10 cellular contexts compared by ENCODE assay signal in the genomic region with DNA sequence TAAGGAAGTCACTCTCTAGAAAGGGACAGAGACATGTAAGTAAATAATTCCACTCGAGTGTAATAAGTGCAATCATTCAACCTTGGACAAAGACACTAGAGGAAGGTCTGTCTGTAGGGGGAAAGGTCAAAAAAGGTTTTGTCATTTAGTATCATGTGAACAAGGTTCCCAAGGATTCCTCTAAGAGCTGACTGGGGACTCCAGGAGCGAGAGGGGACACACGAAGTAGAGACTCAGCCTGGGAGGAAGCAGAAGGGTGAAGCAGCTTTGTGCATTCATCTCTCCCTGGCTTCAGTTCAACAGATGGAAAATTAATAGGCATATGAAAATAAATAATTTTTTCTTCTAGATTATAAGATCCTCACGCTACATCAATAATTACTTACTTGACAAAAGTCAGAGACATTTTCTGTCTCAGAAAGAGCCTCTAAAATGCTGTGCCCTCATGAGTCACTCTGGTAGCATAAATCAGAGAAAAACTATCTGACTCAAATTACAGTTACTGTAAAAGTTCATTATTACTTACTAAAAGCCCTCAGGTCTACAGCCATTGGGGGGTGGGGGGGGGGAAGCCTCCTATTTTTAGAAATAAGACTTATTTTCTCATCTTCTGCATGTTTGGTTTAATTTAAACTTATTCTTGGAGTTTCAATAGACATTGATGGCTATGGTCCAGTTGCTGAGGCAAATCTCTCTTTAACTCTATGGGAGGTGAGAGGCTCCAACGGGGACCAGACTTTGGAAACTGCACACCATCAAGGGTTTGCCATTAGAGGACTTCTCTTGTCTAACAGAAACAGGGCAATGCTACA.
DNase-seq lines count a peak whose midpoint lies in the region; ATAC-seq and TF ChIP-seq lines count a peak whose summit lies in the region.
"Had no signal": no experiment of that assay in that cellular context is flagged by ENCODE, and none has a peak within 500 bp of the region (broad histone marks: within the 10 kb centered on the region; RNA-seq: fewer than 3 reads in every experiment).

No MANE protein-coding gene starts in this region.

- no peaks in the 10 kb centered on the region for H3K36me3 ChIP-seq in Panc1 (ENCODE audit: control insufficient read depth, insufficient read depth, low read length)
- peaks cover 0 to 6% of the 10 kb centered on the region in 2 donors for H3K36me3 ChIP-seq in psoas muscle (ENCODE audit: insufficient read depth in 1 of 2, low read depth in 1 of 2)

- peak; percentile 62 for DNase-seq in EL
- no peak for DNase-seq in Panc1 (ENCODE audit: low read depth, low spot score)
- DNase-seq in chondrocyte (ENCODE audit: low spot score): no peak
- no peak for DNase-seq in psoas muscle
- no peak for DNase-seq in iPS-NIHi7 (ENCODE audit: extremely low spot score)
- no peak for DNase-seq in left lobe of liver (ENCODE audit: low spot score)
- no peak for DNase-seq in GOT3 (lab: John Stamatoyannopoulos, UW)
- DNase-seq: NCI-H2171 had no signal

- ATAC-seq in Panc1: no peak
- no peak for ATAC-seq in psoas muscle
- ATAC-seq in left lobe of liver: no peak
- ATAC-seq in HG03469 (IDR thresholded peaks at IDR 0.05; ENCODE audit: unreplicated experiment): no peak

- in situ Hi-C loops in Panc1 (cut with HindIII; ENCODE audit: low pct_unique_long_range_greater_than_20kb, low sequenced_read_pairs): no loop called here

- H3K9me3 ChIP-seq in Panc1 (ENCODE audit: control insufficient read depth, insufficient read depth, low read depth, low read length) (no peaks in the 10 kb centered on the region), psoas muscle (no peaks in the 10 kb centered on the region)

- BruUV-seq in Panc1 (replicated peaks; lab: Mats Ljungman, UMichigan): no TSS peak

- H3K36me3 Mint-ChIP-seq in chondrocyte (ENCODE audit: low read depth): no peaks in the 10 kb centered on the region

- intact Hi-C loops in Panc1 (cut with micrococcal nuclease; ENCODE audit: unreplicated experiment) (loop anchor here (5.0 kb wide), 1 partner anchor 112 kb away; no protein-coding TSS in a partner anchor), psoas muscle (cut with DNase I) (loop anchor here in 1 of 2 donors (5.0 kb wide), 1 partner anchor 62 kb away; no protein-coding TSS in a partner anchor)

- no peaks in the 10 kb centered on the region for H3K27me3 Mint-ChIP-seq in chondrocyte (ENCODE audit: low read depth)
- H3K27me3 Mint-ChIP-seq: progenitor cell of endocrine pancreas had no signal

- H3K9me3 Mint-ChIP-seq in chondrocyte (ENCODE audit: low read depth): no peaks in the 10 kb centered on the region

- H3K27me3 ChIP-seq in Panc1 (ENCODE audit: control insufficient read depth, insufficient read depth, low read length): no peaks in the 10 kb centered on the region
- no peaks in the 10 kb centered on the region for H3K27me3 ChIP-seq in psoas muscle (ENCODE audit: insufficient read depth in 3 of 3, low read length in 2 of 3)

- POLR2A ChIA-PET in Panc1 (lab: Charles Lee): interaction anchor here (0.6 to 1.0 kb wide), 2 partner anchors 12 to 127 kb away, joined by 3 to 5 read pairs; no protein-coding TSS in a partner anchor

- H3K4me1 ChIP-seq in Panc1 (ENCODE audit: control insufficient read depth, insufficient read depth, low read length): peaks cover 61% of the 10 kb centered on the region
- peaks cover 74% of the 10 kb centered on the region for H3K4me1 ChIP-seq in psoas muscle

- peak overlapping the region; percentile 89 for H3K27ac Mint-ChIP-seq in chondrocyte (ENCODE audit: unreplicated experiment)
- H3K27ac Mint-ChIP-seq: progenitor cell of endocrine pancreas had no signal

- H3K4me3 Mint-ChIP-seq in chondrocyte (ENCODE audit: unreplicated experiment): no peak overlapping the region

- H3K4me3 ChIP-seq in Panc1 (ENCODE audit: low read depth in 2 of 2, low read length in 2 of 2) (no peak overlapping the region), psoas muscle (no peak overlapping the region)

- CTCF ChIA-PET in Panc1 (lab: Charles Lee): interaction anchor here (0.5 to 1.3 kb wide), 3 partner anchors 27 to 123 kb away, joined by 5 to 7 read pairs (median 6); no protein-coding TSS in a partner anchor

- 38 to 60% (median 41%) methylated on average over 5 of the region's 5 CpGs for WGBS in psoas muscle, 3 donors

- H3K4me1 Mint-ChIP-seq in chondrocyte (ENCODE audit: low read depth): peaks cover 70% of the 10 kb centered on the region

- TF ChIP-seq CTCF in Panc1 (IDR thresholded peaks at IDR 0.05): no peak
- TF ChIP-seq CTCF in chondrocyte (IDR thresholded peaks at IDR 0.05): no peak
- no peak for TF ChIP-seq CTCF in psoas muscle (IDR thresholded peaks at IDR 0.05)

- H3K27ac ChIP-seq in Panc1 (ENCODE audit: low read length) (peak overlapping the region; percentile 95), psoas muscle (peak overlapping the region; percentile 72)
